Comparison of ENCODE assay signal across 13 cellular contexts in genomic region chr17:82118815-82119380, GRCh38. TPM values are rescaled to one million over a fixed set of nuclear protein-coding genes. Genes with fewer than 3 reads are reported as not detected.
A peak's percentile ranks its signal among the peaks of the same experiment; 100 is the strongest.
DNase-seq lines count a peak whose midpoint lies in the region; ATAC-seq and TF ChIP-seq lines count a peak whose summit lies in the region.
"Had no signal": no experiment of that assay in that cellular context is flagged by ENCODE, and none has a peak within 500 bp of the region (broad histone marks: within the 10 kb centered on the region; RNA-seq: fewer than 3 reads in every experiment).

No MANE protein-coding gene starts in this region.

- ATAC-seq in GM19351 (IDR thresholded peaks at IDR 0.05; ENCODE audit: unreplicated experiment), result no peak
- no peak for ATAC-seq in HG03520 (IDR thresholded peaks at IDR 0.05; ENCODE audit: unreplicated experiment)
- ATAC-seq: esophagus mucosa had no signal

- H3K9me3 Mint-ChIP-seq in CD8-positive, alpha-beta memory T cell, result no peaks in the 10 kb centered on the region
- H3K9me3 Mint-ChIP-seq in neural crest cell, result no peaks in the 10 kb centered on the region
- H3K9me3 Mint-ChIP-seq: activated CD4-positive, alpha-beta T cell treated with anti-CD3 and anti-CD28 coated beads, Interleukin-2, amount 10 ng/mL, durations not matched to agents 24 days and 14 days had no signal

- no peaks in the 10 kb centered on the region for H3K27me3 Mint-ChIP-seq in CD8-positive, alpha-beta memory T cell
- H3K27me3 Mint-ChIP-seq in neural crest cell (ENCODE audit: low read depth), result no peaks in the 10 kb centered on the region
- H3K27me3 Mint-ChIP-seq: activated CD4-positive, alpha-beta T cell treated with anti-CD3 and anti-CD28 coated beads, Interleukin-2, amount 10 ng/mL, durations not matched to agents 24 days and 14 days had no signal

- H3K27ac Mint-ChIP-seq in CD8-positive, alpha-beta memory T cell, result peak overlapping the region in 1 of 8 donors; percentile 21
- peak overlapping the region; percentile 57 for H3K27ac Mint-ChIP-seq in neural crest cell (ENCODE audit: unreplicated experiment)
- H3K27ac Mint-ChIP-seq: activated CD4-positive, alpha-beta T cell treated with anti-CD3 and anti-CD28 coated beads, Interleukin-2, amount 10 ng/mL, durations not matched to agents 24 days and 14 days had no signal

- no peak overlapping the region for H3K4me3 ChIP-seq in CD8-positive, alpha-beta memory T cell (ENCODE audit: low read length)
- H3K4me3 ChIP-seq: coronary artery had no signal

- peak overlapping the region; percentile 47 for H3K27ac ChIP-seq in CD8-positive, alpha-beta memory T cell (ENCODE audit: low read depth, low read length)
- H3K27ac ChIP-seq: coronary artery had no signal

- no peak overlapping the region for H3K4me3 Mint-ChIP-seq in CD8-positive, alpha-beta memory T cell
- H3K4me3 Mint-ChIP-seq in neural crest cell, result peak overlapping the region; percentile 63
- H3K4me3 Mint-ChIP-seq: activated CD4-positive, alpha-beta T cell treated with anti-CD3 and anti-CD28 coated beads, Interleukin-2, amount 10 ng/mL, durations not matched to agents 24 days and 14 days had no signal

- no peak for TF ChIP-seq CTCF in neural crest cell (conservative IDR thresholded peaks at IDR 0.05)

- CTCF ChIA-PET in CD8-positive, alpha-beta memory T cell (lab: Charles Lee), result interaction anchor here (1.1 kb wide), 1 partner anchor 8 kb away, joined by 3 read pairs; no protein-coding TSS in a partner anchor

- H3K27me3 ChIP-seq in CD8-positive, alpha-beta memory T cell (ENCODE audit: insufficient read depth, low read length, poor library complexity, severe bottlenecking), result no peaks in the 10 kb centered on the region

- POLR2A ChIA-PET in CD8-positive, alpha-beta memory T cell (lab: Charles Lee), result no interaction called here

- H3K4me1 Mint-ChIP-seq in CD8-positive, alpha-beta memory T cell, result peaks cover 2 to 19% (median 16%) of the 10 kb centered on the region in 3 donors
- H3K4me1 Mint-ChIP-seq in neural crest cell, result peaks cover 50% of the 10 kb centered on the region

- no peaks in the 10 kb centered on the region for H3K9me3 ChIP-seq in CD8-positive, alpha-beta memory T cell (ENCODE audit: low read length)

- H3K36me3 Mint-ChIP-seq in CD8-positive, alpha-beta memory T cell, result peaks cover 0 to 5% (median 0%) of the 10 kb centered on the region in 3 donors
- H3K36me3 Mint-ChIP-seq in neural crest cell (ENCODE audit: low read depth), result no peaks in the 10 kb centered on the region

- H3K4me1 ChIP-seq in CD8-positive, alpha-beta memory T cell (ENCODE audit: insufficient read depth, low read length), result peaks cover 42% of the 10 kb centered on the region

- H3K36me3 ChIP-seq in CD8-positive, alpha-beta memory T cell (ENCODE audit: insufficient read depth, low read length), result no peaks in the 10 kb centered on the region

- no peak for DNase-seq in CD8-positive, alpha-beta memory T cell
- DNase-seq in SW480 (ENCODE audit: low spot score), result peak; percentile 81
- peak; percentile 90 for DNase-seq in foreskin melanocyte
- no peak for DNase-seq in neural crest cell (ENCODE audit: low read depth, low spot score)
- no peak for DNase-seq in SIG-M5 treated with dmso at 0.1 percent for 504 hours (lab: John Stamatoyannopoulos, UW; ENCODE audit: unreplicated experiment)
- no peak for DNase-seq in RPMI8226
- DNase-seq: activated CD4-positive, alpha-beta T cell treated with anti-CD3 and anti-CD28 coated beads, Interleukin-2, amount 10 ng/mL, durations not matched to agents 24 days and 14 days; activated T-cell treated with anti-CD3 and anti-CD28 coated beads, Interleukin-2, amount 50 U/mL, for 1 hour; DMS 273 treated with DMSO at 0.1 percent for 48 hours had no signal

RNA-seq across cellular contexts. Expression of gene FASN, which starts 20.9 kb away (rescaled TPM):
- 100 to 1,000 TPM; 251 to 259 TPM for total RNA-seq in CD8-positive, alpha-beta memory T cell
- polyA plus RNA-seq in CD8-positive, alpha-beta memory T cell, result 2.7 TPM
- 816 and 839 TPM in 2 replicates for total RNA-seq in neural crest cell

RNA-seq across cellular contexts. Expression of gene DUS1L, which starts 53.3 kb away (rescaled TPM):
- total RNA-seq in CD8-positive, alpha-beta memory T cell, result 100 to 1,000 TPM; 206 to 210 TPM
- polyA plus RNA-seq in CD8-positive, alpha-beta memory T cell, result 142 TPM
- total RNA-seq in neural crest cell, result 126 and 131 TPM in 2 replicates

Comparison
In these comparisons a context has a peak if more than half of its experiments do, and no peak if none do; other contexts are left out.
1. DNase-seq: peak in SW480 (single experiment) and foreskin melanocyte (single experiment); none in CD8-positive, alpha-beta memory T cell (0 of 5), neural crest cell (single experiment), SIG-M5 treated with dmso at 0.1 percent for 504 hours (single experiment) and RPMI8226 (single experiment).